In genomic region chr9:109418827-109419226, GRCh38 we compare ENCODE assay signal across 11 cellular contexts.
DNase-seq lines count a peak whose midpoint lies in the region; ATAC-seq, FAIRE-seq and TF ChIP-seq lines count a peak whose summit lies in the region.
"Had no signal": no experiment of that assay in that cellular context is flagged by ENCODE, and none has a peak within 500 bp of the region (broad histone marks: within the 10 kb centered on the region; RNA-seq: fewer than 3 reads in every experiment).

No MANE protein-coding gene starts in this region.

- H3K27ac ChIP-seq in endodermal cell (ENCODE audit: low read depth, low read length) = peak overlapping the region; percentile 36
- H3K27ac ChIP-seq: KMS-11 had no signal

- no peak for TF ChIP-seq POLR2A in GM12892 (IDR thresholded peaks at IDR 0.05; ENCODE audit: low read depth, low read length)

- no peak overlapping the region for H3K9ac ChIP-seq in endodermal cell (ENCODE audit: extremely low read depth, low read length, poor library complexity, severe bottlenecking)
- H3K9ac ChIP-seq: KMS-11 had no signal

- H3K27me3 ChIP-seq in endodermal cell (ENCODE audit: control insufficient read depth, insufficient read depth, low read length, poor library complexity, severe bottlenecking) = no peaks in the 10 kb centered on the region

- FAIRE-seq in GM12892 (lab: Jason Lieb, UNC) = peak; percentile 93

- DNase-seq in GM12892 (ENCODE audit: insufficient read length) (no peak), KG1 (lab: John Stamatoyannopoulos, UW) (peak; percentile 20), endodermal cell (no peak), T-helper 17 cell (no peak)
- no peak for DNase-seq in activated CD4-positive, CD25-positive, alpha-beta regulatory T cell (lab: John Stamatoyannopoulos, UW)
- DNase-seq: foreskin melanocyte had no signal

- H3K36me3 Mint-ChIP-seq in endodermal cell (ENCODE audit: low read depth) (no peaks in the 10 kb centered on the region), T-helper 17 cell (ENCODE audit: low read depth) (no peaks in the 10 kb centered on the region)

- H3K9me3 Mint-ChIP-seq in endodermal cell = no peaks in the 10 kb centered on the region

- H3K9me3 ChIP-seq in endodermal cell (ENCODE audit: control insufficient read depth, low read length) (no peaks in the 10 kb centered on the region), T-helper 17 cell (ENCODE audit: control insufficient read depth, low read length, poor library complexity, severe bottlenecking) (no peaks in the 10 kb centered on the region)

- no peaks in the 10 kb centered on the region for H3K36me3 ChIP-seq in endodermal cell (ENCODE audit: control insufficient read depth, insufficient read depth, low read length)

- H3K4me1 ChIP-seq in endodermal cell (ENCODE audit: control insufficient read depth, insufficient read depth, low read length) = no peaks in the 10 kb centered on the region

- H3K4me3 ChIP-seq in endodermal cell (ENCODE audit: low read length) = no peak overlapping the region
- H3K4me3 ChIP-seq: lung had no signal

- peaks cover 5% of the 10 kb centered on the region for H3K27me3 Mint-ChIP-seq in endodermal cell (ENCODE audit: insufficient read depth)
- H3K27me3 Mint-ChIP-seq in T-helper 17 cell = peaks cover 59% of the 10 kb centered on the region

- TF ChIP-seq CTCF in endodermal cell (conservative IDR thresholded peaks at IDR 0.05) = no peak

- H3K27ac Mint-ChIP-seq in endodermal cell (peak overlapping the region; percentile 67), T-helper 17 cell (no peak overlapping the region)

- H3K4me1 Mint-ChIP-seq in endodermal cell (peaks cover 28% of the 10 kb centered on the region), T-helper 17 cell (peaks cover 3% of the 10 kb centered on the region)

- ATAC-seq in GM21390 (IDR thresholded peaks at IDR 0.05; ENCODE audit: unreplicated experiment) = peak; percentile 28
- no peak for ATAC-seq in HG02981 (IDR thresholded peaks at IDR 0.05; ENCODE audit: unreplicated experiment)
- ATAC-seq in GM21423 (IDR thresholded peaks at IDR 0.05; ENCODE audit: unreplicated experiment) = no peak
- ATAC-seq in T-helper 17 cell = no peak

- 68% methylated on average over 6 of the region's 6 CpGs; no CpG with 5 or more reads in 1 of the 2 experiments for WGBS in endodermal cell (ENCODE audit: insufficient coverage in 1 of 2, insufficient read length in 1 of 2), 2 experiments

- H3K4me3 Mint-ChIP-seq in endodermal cell (no peak overlapping the region), T-helper 17 cell (no peak overlapping the region)
